Comparison of ENCODE assay signal across 10 cellular contexts in the genomic region with DNA sequence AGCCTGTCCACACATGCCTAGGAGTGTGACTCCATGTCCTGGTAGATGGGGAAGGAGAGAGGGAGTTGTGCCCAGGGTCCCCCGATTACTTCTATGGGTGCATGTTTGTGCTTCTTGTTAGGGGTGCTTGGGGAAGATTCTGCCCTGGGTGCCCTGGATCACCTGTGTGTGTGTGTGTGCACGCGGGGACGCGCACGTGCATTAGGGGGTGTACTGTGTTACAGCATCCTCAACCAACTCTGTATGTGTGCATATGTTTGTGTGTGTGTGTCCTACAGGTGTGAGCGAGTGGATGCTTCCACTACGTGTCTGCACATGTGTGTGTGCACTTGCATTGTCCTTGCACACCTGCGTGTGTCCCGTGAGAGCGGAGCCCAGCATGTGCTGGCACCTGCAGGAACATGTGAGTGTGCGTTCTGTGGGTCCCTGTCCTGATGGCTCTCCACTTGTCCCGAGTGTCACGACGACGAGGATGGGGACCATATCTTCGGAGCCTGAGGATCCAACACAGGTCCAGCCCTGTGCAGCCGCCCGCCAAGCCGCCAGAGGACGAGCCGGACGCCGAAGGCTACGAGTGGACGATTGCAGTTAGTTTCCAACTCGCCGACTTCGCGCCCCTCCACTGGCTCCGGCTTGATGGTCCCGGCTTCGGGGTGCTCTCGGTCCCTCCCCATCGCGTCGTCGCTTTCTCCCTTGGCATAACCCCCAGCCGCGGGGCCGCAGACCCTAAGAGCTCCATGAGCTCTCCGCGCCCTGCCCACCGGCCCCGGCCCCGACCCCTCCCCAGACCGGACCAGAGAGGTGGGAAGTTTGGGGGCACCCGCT. TPM values are rescaled to one million over a fixed set of nuclear protein-coding genes. Genes with fewer than 3 reads are reported as not detected.
DNase-seq lines count a peak whose midpoint lies in the region; ATAC-seq and TF ChIP-seq lines count a peak whose summit lies in the region.
"Had no signal": no experiment of that assay in that cellular context is flagged by ENCODE, and none has a peak within 500 bp of the region (broad histone marks: within the 10 kb centered on the region; RNA-seq: fewer than 3 reads in every experiment).

No MANE protein-coding gene starts in this region.

- H2BK120ac ChIP-seq in trophoblast cell (ENCODE audit: insufficient read depth, low read length, poor library complexity): peak overlapping the region; percentile 8

- H3K9me2 ChIP-seq in SK-N-SH: no peaks in the 10 kb centered on the region

- peaks cover 10% of the 10 kb centered on the region for H3K27me3 Mint-ChIP-seq in CD8-positive, alpha-beta T cell (ENCODE audit: low read depth)

- no peaks in the 10 kb centered on the region for H3K4me1 ChIP-seq in CD8-positive, alpha-beta T cell (ENCODE audit: insufficient read depth, low read length)
- H3K4me1 ChIP-seq in SK-N-SH (ENCODE audit: control insufficient read depth in 1 of 2, insufficient read depth in 2 of 2, low read depth in 1 of 2, low read length in 1 of 2) (no peaks in the 10 kb centered on the region), heart left ventricle (peaks cover 0 to 21% (median 2%) of the 10 kb centered on the region in 12 donors), trophoblast cell (ENCODE audit: control insufficient read depth in 1 of 2, insufficient read depth in 2 of 2, low read length in 2 of 2) (peaks cover 9 to 10% of the 10 kb centered on the region in 2 experiments)

- TF ChIP-seq POLR2A in heart left ventricle (IDR thresholded peaks at IDR 0.05): no peak

- peak overlapping the region; percentile 66 for H3K27ac Mint-ChIP-seq in CD8-positive, alpha-beta T cell
- H3K27ac Mint-ChIP-seq: activated naive CD4-positive, alpha-beta T cell treated with anti-CD3 and anti-CD28 coated beads, Interleukin-2, amount 50 U/mL, for 72 hours had no signal

- no peaks in the 10 kb centered on the region for H3K36me3 Mint-ChIP-seq in CD8-positive, alpha-beta T cell
- H3K36me3 Mint-ChIP-seq: activated naive CD4-positive, alpha-beta T cell treated with anti-CD3 and anti-CD28 coated beads, Interleukin-2, amount 50 U/mL, for 72 hours had no signal

- no peak overlapping the region for H3K9ac ChIP-seq in SK-N-SH
- no peak overlapping the region for H3K9ac ChIP-seq in trophoblast cell (ENCODE audit: low read length)

- POLR2A ChIA-PET in CD8-positive, alpha-beta T cell (lab: Charles Lee): no interaction called here
- POLR2A ChIA-PET in SK-N-SH (lab: Yijun Ruan, JAX): no interaction called here

- H3F3A ChIP-seq in SK-N-SH (replicated peaks; ENCODE audit: insufficient read depth): no peaks in the 10 kb centered on the region

- peak overlapping the region; percentile 29; the same call in 1 of the 2 replicates for H2AFZ ChIP-seq in SK-N-SH (ENCODE audit: low read depth)
- H2AFZ ChIP-seq in trophoblast cell (ENCODE audit: insufficient read depth, low read length, poor library complexity): peak overlapping the region; percentile 47

- peak overlapping the region; percentile 72 for H4K8ac ChIP-seq in trophoblast cell (ENCODE audit: low read depth, low read length)

- H3K14ac ChIP-seq in trophoblast cell (ENCODE audit: low read length): peak overlapping the region; percentile 56

- no peak for TF ChIP-seq CTCF in CD8-positive, alpha-beta T cell (IDR thresholded peaks at IDR 0.05)
- TF ChIP-seq CTCF in SK-N-SH (IDR thresholded peaks at IDR 0.05): no peak
- TF ChIP-seq CTCF in heart left ventricle (IDR thresholded peaks at IDR 0.05): no peak

- peak overlapping the region; percentile 15 for H2BK5ac ChIP-seq in trophoblast cell (ENCODE audit: low read depth, low read length, poor library complexity)

- peak overlapping the region; percentile 68 for H4K12ac ChIP-seq in trophoblast cell (ENCODE audit: low read depth, low read length)

- no peaks in the 10 kb centered on the region for H4K20me1 ChIP-seq in SK-N-SH (ENCODE audit: insufficient read depth)

- peaks cover 21% of the 10 kb centered on the region for H3K4me1 Mint-ChIP-seq in CD8-positive, alpha-beta T cell (ENCODE audit: low read depth)

- no peaks in the 10 kb centered on the region for H3K36me3 ChIP-seq in CD8-positive, alpha-beta T cell (ENCODE audit: insufficient read depth, low read length)
- H3K36me3 ChIP-seq in SK-N-SH (replicated peaks in 1 of 2; ENCODE audit: control insufficient read depth in 1 of 2, insufficient read depth in 2 of 2, low read length in 1 of 2) (no peaks in the 10 kb centered on the region), heart left ventricle (no peaks in the 10 kb centered on the region), trophoblast cell (ENCODE audit: control insufficient read depth in 1 of 2, insufficient read depth in 2 of 2, low read length in 2 of 2) (no peaks in the 10 kb centered on the region)

- H3K4me2 ChIP-seq in SK-N-SH (peak overlapping the region; percentile 89), trophoblast cell (ENCODE audit: low read length) (peak overlapping the region; percentile 82)

- no peak overlapping the region for H3K4me3 ChIP-seq in CD8-positive, alpha-beta T cell (ENCODE audit: low read depth, low read length)
- H3K4me3 ChIP-seq in SK-N-SH (ENCODE audit: low read depth in 2 of 2, low read length in 1 of 2) (peak overlapping the region; percentile 37 to 39; a peak in 2 of 4 replicates), heart left ventricle (peak overlapping the region; percentile 30 to 75 (median 62)), trophoblast cell (ENCODE audit: low read depth, low read length) (peak overlapping the region; percentile 73)

- CTCF ChIA-PET in CD8-positive, alpha-beta T cell (lab: Charles Lee): no interaction called here
- CTCF ChIA-PET in SK-N-SH (lab: Yijun Ruan, JAX): interaction anchor here (0.7 to 0.9 kb wide), 2 partner anchors 300 to 304 kb away, joined by 3 read pairs; a partner anchor contains a TSS

- H3K9me3 ChIP-seq in CD8-positive, alpha-beta T cell (ENCODE audit: low read length): no peaks in the 10 kb centered on the region
- H3K9me3 ChIP-seq in SK-N-SH (no peaks in the 10 kb centered on the region), heart left ventricle (no peaks in the 10 kb centered on the region), trophoblast cell (ENCODE audit: insufficient read depth, low read depth, low read length) (peaks cover 3% of the 10 kb centered on the region)

- WGBS in SK-N-SH (ENCODE audit: low lambda C conversion rate): 25% methylated on average over 46 of the region's 48 CpGs
- WGBS in heart left ventricle, 4 donors: 21 to 31% (median 28%) methylated on average over 38 to 48 of the region's 48 CpGs
- WGBS in trophoblast cell (ENCODE audit: extremely low coverage, insufficient coverage, insufficient read length): no CpG with 5 or more reads among the region's 48 CpGs

- peaks cover 10% of the 10 kb centered on the region for H3K79me1 ChIP-seq in trophoblast cell (ENCODE audit: low read length)

- H3K27me3 ChIP-seq in CD8-positive, alpha-beta T cell (ENCODE audit: insufficient read depth, low read length): no peaks in the 10 kb centered on the region
- H3K27me3 ChIP-seq in SK-N-SH (ENCODE audit: insufficient read depth) (peaks cover 50% of the 10 kb centered on the region), heart left ventricle (peaks cover 0 to 45% (median 0%) of the 10 kb centered on the region in 9 donors), trophoblast cell (ENCODE audit: insufficient read depth, low read length) (peaks cover 4% of the 10 kb centered on the region)

- no peak for TF ChIP-seq EP300 in SK-N-SH (IDR thresholded peaks at IDR 0.05; ENCODE audit: borderline replicate concordance in 1 of 2, low read depth in 1 of 2, low read length in 1 of 2)

- no peak for TF ChIP-seq RAD21 in SK-N-SH (IDR thresholded peaks at IDR 0.05; ENCODE audit: low read length)

- peak; percentile 12 for ATAC-seq in CD8-positive, alpha-beta T cell
- ATAC-seq in heart left ventricle (peak in 3 of 4 donors; percentile 16 to 49 (median 25)), HG03439 (IDR thresholded peaks at IDR 0.05; ENCODE audit: unreplicated experiment) (no peak), HG03108 (IDR thresholded peaks at IDR 0.05; ENCODE audit: unreplicated experiment) (no peak), GM21528 (IDR thresholded peaks at IDR 0.05; ENCODE audit: low FRiP score, unreplicated experiment) (no peak)

- intact Hi-C loops in CD8-positive, alpha-beta T cell (cut with DNase I, micrococcal nuclease): loop anchor here in 1 of 2 experiments (10.0 kb wide), 1 partner anchor 288 kb away; no protein-coding TSS in a partner anchor
- intact Hi-C loops in heart left ventricle (cut with DNase I): loop anchor here in 1 of 10 donors (10.0 kb wide), 1 partner anchor 302 kb away; a partner anchor contains a TSS

- peak overlapping the region; percentile 74 for H3K4me3 Mint-ChIP-seq in CD8-positive, alpha-beta T cell

- peak overlapping the region; percentile 11 for H3K4ac ChIP-seq in trophoblast cell (ENCODE audit: low read depth, low read length)

- peak overlapping the region; percentile 15 for H2BK12ac ChIP-seq in trophoblast cell (ENCODE audit: low read length)

- no peak overlapping the region for H3K27ac ChIP-seq in CD8-positive, alpha-beta T cell (ENCODE audit: low read depth, low read length)
- H3K27ac ChIP-seq in SK-N-SH (ENCODE audit: low read depth in 2 of 2, low read length in 1 of 2): no peak overlapping the region
- H3K27ac ChIP-seq in heart left ventricle: peak overlapping the region in 7 of 12 donors; percentile 23 to 78 (median 63)
- H3K27ac ChIP-seq in trophoblast cell (ENCODE audit: low read depth, low read length): no peak overlapping the region

- peak in 1 of 7 experiments; percentile 47 for DNase-seq in CD8-positive, alpha-beta T cell
- DNase-seq in SK-N-SH: no peak
- DNase-seq in heart left ventricle: peak in 2 of 5 donors; percentile 34 to 57
- DNase-seq in trophoblast cell: no peak
- no peak for DNase-seq in NCI-H1436 (lab: John Stamatoyannopoulos, UW)
- DNase-seq: NCI-H1436 treated with DMSO at 0.1 percent for 48 hours had no signal

- H3K23ac ChIP-seq in trophoblast cell (ENCODE audit: low read length): peak overlapping the region; percentile 68

- H2AK5ac ChIP-seq in trophoblast cell (ENCODE audit: low read length): no peak overlapping the region

- peak overlapping the region; percentile 36 for H3K18ac ChIP-seq in trophoblast cell (ENCODE audit: low read length)

- no peaks in the 10 kb centered on the region for H3K79me2 ChIP-seq in SK-N-SH (ENCODE audit: insufficient read depth)
- H3K79me2 ChIP-seq in trophoblast cell (ENCODE audit: control insufficient read depth, insufficient read depth, low read length, poor library complexity): peaks cover 10% of the 10 kb centered on the region

- no peaks in the 10 kb centered on the region for H3K9me3 Mint-ChIP-seq in CD8-positive, alpha-beta T cell
- H3K9me3 Mint-ChIP-seq: activated naive CD4-positive, alpha-beta T cell treated with anti-CD3 and anti-CD28 coated beads, Interleukin-2, amount 50 U/mL, for 72 hours had no signal

- peak overlapping the region; percentile 55 for H4K91ac ChIP-seq in trophoblast cell (ENCODE audit: low read depth, low read length)

RNA-seq across cellular contexts. Expression of a gene that starts 6.0 kb away (rescaled TPM):
- 1 to 10 TPM; 4.6 to 5.4 TPM for total RNA-seq in CD8-positive, alpha-beta T cell
- 2.0 and 3.7 TPM in 2 replicates for polyA plus RNA-seq in SK-N-SH (2012; rRNA removed)
- 0.62 and 0.66 TPM in 2 replicates for polyA plus RNA-seq in SK-N-SH (2012; cell fraction: cytosol; rRNA removed)
- 28.6 and 35.6 TPM in 2 replicates for polyA plus RNA-seq in SK-N-SH (2012; cell fraction: nucleus; rRNA removed)
- 1 to 10 TPM in 7 of 9 donors, under 1 TPM in 1, not detected in 1; 0.62 to 3.3 (median 1.4) TPM for total RNA-seq in heart left ventricle
- under 1 TPM; 0.68 to 0.76 TPM for polyA plus RNA-seq in heart left ventricle
- polyA plus RNA-seq in trophoblast cell (2013): 3.3 TPM in 2 replicates

RNA-seq across cellular contexts. Expression of a gene that starts 14.2 kb away (rescaled TPM):
- 1 to 10 TPM; 6.2 to 7.5 TPM for total RNA-seq in CD8-positive, alpha-beta T cell
- polyA plus RNA-seq in SK-N-SH (2012; rRNA removed) (not detected in 2 replicates), heart left ventricle (under 1 TPM in 1 of 2 donors, not detected in 1; 0.12 TPM)
- not detected in 2 replicates for polyA plus RNA-seq in SK-N-SH (2012; cell fraction: cytosol; rRNA removed)
- polyA plus RNA-seq in SK-N-SH (2012; cell fraction: nucleus; rRNA removed): not detected in 2 replicates
- 1 to 10 TPM in 2 of 9 donors, under 1 TPM in 2, not detected in 5; 0.54 to 2.3 (median 0.94) TPM for total RNA-seq in heart left ventricle
- 2.1 and 2.5 TPM in 2 replicates for polyA plus RNA-seq in trophoblast cell (2013)

RNA-seq across cellular contexts. Expression of a gene that starts 28.5 kb away (rescaled TPM):
- 1 to 10 TPM; 6.6 to 6.9 TPM for total RNA-seq in CD8-positive, alpha-beta T cell
- polyA plus RNA-seq in SK-N-SH (2012; rRNA removed) (not detected in 2 replicates), heart left ventricle (under 1 TPM in 1 of 2 donors, not detected in 1; 0.18 TPM)
- not detected in 2 replicates for polyA plus RNA-seq in SK-N-SH (2012; cell fraction: cytosol; rRNA removed)
- not detected in 2 replicates for polyA plus RNA-seq in SK-N-SH (2012; cell fraction: nucleus; rRNA removed)
- 1 to 10 TPM in 2 of 9 donors, not detected in 7; 4.5 to 6.8 TPM for total RNA-seq in heart left ventricle
- 0.21 TPM in 1 of 2 replicates, not detected in the other for polyA plus RNA-seq in trophoblast cell (2013)

Comparison
In these comparisons a context has a peak if more than half of its experiments do, and no peak if none do; other contexts are left out.
1. ATAC-seq: peak in CD8-positive, alpha-beta T cell (single experiment) and heart left ventricle (3 of 4); none in HG03439 (single experiment), HG03108 (single experiment) and GM21528 (single experiment).
2. H3K27ac ChIP-seq: peak in heart left ventricle (7 of 12); none in CD8-positive, alpha-beta T cell (single experiment), SK-N-SH (0 of 2) and trophoblast cell (single experiment).